Comparison of ENCODE assay signal across 18 cellular contexts in the genomic region with DNA sequence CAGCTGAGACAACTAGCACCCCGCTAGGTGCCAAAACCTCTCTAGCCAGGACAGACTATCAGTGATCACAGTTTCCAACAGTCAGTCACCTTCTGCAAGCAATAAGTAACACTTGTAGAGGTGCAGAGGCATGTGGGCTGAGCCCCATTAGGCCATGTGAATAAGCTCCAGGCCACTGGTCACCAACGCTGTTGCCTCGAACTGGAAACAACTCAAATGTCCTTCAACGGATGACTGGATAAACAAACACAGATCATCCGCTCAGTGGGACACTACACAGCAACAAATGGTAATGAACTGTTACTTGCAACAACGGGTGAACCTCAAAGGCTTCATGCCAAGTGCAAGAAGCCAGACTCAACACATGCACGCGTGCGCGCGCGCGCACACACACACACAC. TPM values are rescaled to one million over a fixed set of nuclear protein-coding genes. Genes with fewer than 3 reads are reported as not detected.
DNase-seq lines count a peak whose midpoint lies in the region; ATAC-seq and TF ChIP-seq lines count a peak whose summit lies in the region.
"Had no signal": no experiment of that assay in that cellular context is flagged by ENCODE, and none has a peak within 500 bp of the region (broad histone marks: within the 10 kb centered on the region; RNA-seq: fewer than 3 reads in every experiment).

No MANE protein-coding gene starts in this region.

- H3K9me3 ChIP-seq in IMR-90 (ENCODE audit: control insufficient read depth, insufficient read depth, low read length) (no peaks in the 10 kb centered on the region), psoas muscle (no peaks in the 10 kb centered on the region)
- H3K9me3 ChIP-seq: colonic mucosa, left lung, mucosa of descending colon, SK-N-SH had no signal

- H3K4me1 ChIP-seq in IMR-90 (ENCODE audit: control insufficient read depth, insufficient read depth, low read length) (peaks cover 5% of the 10 kb centered on the region), psoas muscle (peaks cover 8% of the 10 kb centered on the region)

- peaks cover 27% of the 10 kb centered on the region for H4K20me1 ChIP-seq in IMR-90 (ENCODE audit: insufficient read depth, low read length)

- no TSS peak for BruUV-seq in IMR-90 (replicated peaks; lab: Mats Ljungman, UMichigan)

- ATAC-seq in IMR-90 (ENCODE audit: low read depth) (no peak), left lobe of liver (peak; percentile 9), psoas muscle (no peak), GM18511 (IDR thresholded peaks at IDR 0.05; ENCODE audit: unreplicated experiment) (no peak)
- ATAC-seq: mucosa of descending colon, Panc1 had no signal

- H3K4me3 ChIP-seq in IMR-90 (ENCODE audit: insufficient read depth, low read depth, low read length) (no peak overlapping the region), choroid plexus epithelial cell (ENCODE audit: low read depth, low read length) (no peak overlapping the region), psoas muscle (no peak overlapping the region)
- H3K4me3 ChIP-seq: colonic mucosa, left lung, mucosa of descending colon had no signal

- H4K8ac ChIP-seq in IMR-90 (ENCODE audit: low read depth in 2 of 2, low read length in 2 of 2), result no peak overlapping the region

- H2AK5ac ChIP-seq in IMR-90 (ENCODE audit: low read depth, low read length), result peak overlapping the region; percentile 24; the same call in 1 of the 2 replicates

- intact Hi-C loops in IMR-90 (cut with micrococcal nuclease), result loop anchor here (5.0 kb wide), 1 partner anchor 36 kb away; the partner anchor contains the start of gene ZC3H4
- intact Hi-C loops in psoas muscle (cut with DNase I), result no loop called here
- intact Hi-C loops in posterior vena cava (cut with DNase I), result loop anchor here in 1 of 2 donors (5.0 kb wide), 1 partner anchor 51 kb away; no protein-coding TSS in a partner anchor

- peaks cover 53% of the 10 kb centered on the region for H3K36me3 ChIP-seq in IMR-90 (ENCODE audit: control insufficient read depth, insufficient read depth, low read length)
- H3K36me3 ChIP-seq in psoas muscle (ENCODE audit: insufficient read depth in 1 of 2, low read depth in 1 of 2), result peaks cover 0 to 95% of the 10 kb centered on the region in 2 donors

- WGBS in IMR-90 (ENCODE audit: extremely low coverage in 2 of 2, insufficient read length in 1 of 2), 2 experiments, result 24% methylated on average over 4 of the region's 13 CpGs; no CpG with 5 or more reads in 1 of the 2 experiments
- 71 to 78% (median 74%) methylated on average over 13 of the region's 13 CpGs for WGBS in psoas muscle, 3 donors

- no peak overlapping the region for H3K18ac ChIP-seq in IMR-90 (ENCODE audit: low read depth, low read length)

- H2BK5ac ChIP-seq in IMR-90 (ENCODE audit: low read depth, low read length, poor library complexity, severe bottlenecking), result no peak overlapping the region

- no peak overlapping the region for H3K4ac ChIP-seq in IMR-90 (ENCODE audit: low read depth, low read length)

- no peak overlapping the region for H2BK120ac ChIP-seq in IMR-90 (ENCODE audit: low read depth, low read length)

- H3K23ac ChIP-seq in IMR-90 (ENCODE audit: low read depth, low read length), result peak overlapping the region; percentile 33; the same call in 1 of the 2 replicates

- no peak for TF ChIP-seq POLR2A in IMR-90 (IDR thresholded peaks at IDR 0.05; ENCODE audit: low read depth, low read length)

- no peak for TF ChIP-seq RAD21 in IMR-90 (IDR thresholded peaks at IDR 0.05; ENCODE audit: low read length)

- H2AK9ac ChIP-seq in IMR-90 (replicated peaks; ENCODE audit: low read depth, low read length, poor library complexity), result peak overlapping the region; percentile 73

- POLR2A ChIA-PET in IMR-90 (lab: Charles Lee; ENCODE audit: unreplicated experiment), result interaction anchor here (0.6 kb wide), 1 partner anchor 15 kb away, joined by 14 read pairs; no protein-coding TSS in a partner anchor

- H3K14ac ChIP-seq in IMR-90 (replicated peaks; ENCODE audit: low read depth, low read length), result 0 out of 2 replicates have a peak overlapping the region, but pooled peaks have one; percentile 3

- H4K91ac ChIP-seq in IMR-90 (ENCODE audit: insufficient read depth, low read depth, low read length), result no peak overlapping the region

- H3K27me3 ChIP-seq in IMR-90 (ENCODE audit: control insufficient read depth, insufficient read depth, low read length) (no peaks in the 10 kb centered on the region), psoas muscle (ENCODE audit: insufficient read depth in 3 of 3, low read length in 2 of 3) (no peaks in the 10 kb centered on the region)
- H3K27me3 ChIP-seq: colonic mucosa, left lung had no signal

- H2BK20ac ChIP-seq in IMR-90 (ENCODE audit: low read depth, low read length), result no peak overlapping the region

- in situ Hi-C loops in IMR-90 (cut with MboI; ENCODE audit: low sequenced_read_pairs), result no loop called here

- no peak overlapping the region for H3K27ac ChIP-seq in IMR-90 (ENCODE audit: insufficient read depth, low read length)
- no peak overlapping the region for H3K27ac ChIP-seq in psoas muscle
- H3K27ac ChIP-seq: colonic mucosa had no signal

- DNase-seq in COLO668 (lab: John Stamatoyannopoulos, UW; ENCODE audit: unreplicated experiment), result peak; percentile 12
- DNase-seq in IMR-90, result peak; percentile 16
- DNase-seq in choroid plexus epithelial cell (ENCODE audit: low read depth), result peak; percentile 43
- no peak for DNase-seq in left lobe of liver (ENCODE audit: low spot score)
- DNase-seq in psoas muscle, result no peak
- no peak for DNase-seq in posterior vena cava (ENCODE audit: low spot score)
- DNase-seq: activated B cell treated with CpG ODN at 0.5 μM for 24 hours; activated CD4-positive, alpha-beta memory T cell treated with anti-CD3 and anti-CD28 coated beads for 36 hours; activated naive CD4-positive, alpha-beta T cell treated with Interleukin-2 at 50 U/mL for 16 hours; anterior cingulate cortex; Calu3; colonic mucosa; NCI-H82; SK-N-SH had no signal

- peaks cover 14 to 50% of the 10 kb centered on the region in 2 experiments; a peak in 3 of 4 replicates for H3K79me1 ChIP-seq in IMR-90 (ENCODE audit: low read depth in 1 of 2, low read length in 2 of 2)

- no peak for TF ChIP-seq CTCF in IMR-90 (conservative IDR thresholded peaks at IDR 0.05; ENCODE audit: low read depth, low read length)
- TF ChIP-seq CTCF in choroid plexus epithelial cell (conservative IDR thresholded peaks at IDR 0.05; ENCODE audit: low read depth, low read length), result no peak
- TF ChIP-seq CTCF in psoas muscle (IDR thresholded peaks at IDR 0.05), result no peak

- no peak overlapping the region for H3K56ac ChIP-seq in IMR-90 (ENCODE audit: extremely low read depth, insufficient read depth, low read length)

- CTCF ChIA-PET in IMR-90 (lab: Yijun Ruan, JAX), result no interaction called here

- peaks cover 8% of the 10 kb centered on the region; the same call in 1 of the 2 replicates for H3K9me1 ChIP-seq in IMR-90 (ENCODE audit: insufficient read depth, low read length)

- dilution Hi-C loops in IMR-90 (cut with HindIII; ENCODE audit: low sequenced_read_pairs, unreplicated experiment), result no loop called here

- H3K9ac ChIP-seq in IMR-90 (ENCODE audit: low read depth, low read length), result no peak overlapping the region
- H3K9ac ChIP-seq: SK-N-SH had no signal

- H4K5ac ChIP-seq in IMR-90 (ENCODE audit: low read depth, low read length), result no peak overlapping the region

- H3K4me2 ChIP-seq in IMR-90 (ENCODE audit: low read depth, low read length), result no peak overlapping the region
- H3K4me2 ChIP-seq: SK-N-SH had no signal

- no peak overlapping the region for H2AFZ ChIP-seq in IMR-90 (replicated peaks; ENCODE audit: low read length, poor library complexity)

- H2BK15ac ChIP-seq in IMR-90 (ENCODE audit: low read depth, low read length), result no peak overlapping the region

TF ChIP-seq in IMR-90, 13 proteins besides CTCF, POLR2A, EP300 and RAD21 (continues in another document):
- TF ChIP-seq BHLHE40 (IDR thresholded peaks at IDR 0.05; ENCODE audit: low read depth, low read length) (no peak), MAZ (IDR thresholded peaks at IDR 0.05; ENCODE audit: borderline replicate concordance, low read depth, low read length) (no peak)

RNA-seq across cellular contexts. Expression of gene TMEM160, which starts 27.5 kb away (rescaled TPM):
- total RNA-seq in IMR-90 (2012; rRNA removed) (9.2 and 10.6 TPM in 2 replicates), left lobe of liver (19.2 TPM), psoas muscle (10 to 100 TPM; 19.7 to 31.4 (median 25.4) TPM), posterior vena cava (10 to 100 TPM; 23.8 to 25.2 TPM)
- polyA plus RNA-seq in IMR-90 (2012; rRNA removed) (25.7 and 48.9 TPM in 2 replicates), psoas muscle (10 to 100 TPM in 1 of 3 donors, 1 to 10 TPM in 2; 5.9 to 44.1 (median 7.3) TPM)
- polyA plus RNA-seq in IMR-90 (2012; cell fraction: cytosol; rRNA removed), result 61.5 and 62.1 TPM in 2 replicates
- 7.7 and 30.6 TPM in 2 replicates for polyA plus RNA-seq in IMR-90 (2012; cell fraction: nucleus; rRNA removed; ENCODE audit: low replicate concordance)

RNA-seq across cellular contexts. Expression of gene ZC3H4, which starts 37.6 kb away (rescaled TPM):
- total RNA-seq in IMR-90 (2012; rRNA removed) (3.9 and 5.3 TPM in 2 replicates), left lobe of liver (18.5 TPM), psoas muscle (10 to 100 TPM; 24.3 to 35.8 (median 28.5) TPM), posterior vena cava (10 to 100 TPM; 33.6 to 39.5 TPM)
- polyA plus RNA-seq in IMR-90 (2012; rRNA removed) (8.9 and 9.3 TPM in 2 replicates), psoas muscle (10 to 100 TPM in 1 of 3 donors, 1 to 10 TPM in 2; 4.4 to 15.2 (median 5.1) TPM)
- polyA plus RNA-seq in IMR-90 (2012; cell fraction: cytosol; rRNA removed), result 5.1 and 5.9 TPM in 2 replicates
- polyA plus RNA-seq in IMR-90 (2012; cell fraction: nucleus; rRNA removed; ENCODE audit: low replicate concordance), result 8.7 and 14.9 TPM in 2 replicates

RNA-seq across cellular contexts. Expression of gene SAE1, which starts 54.7 kb away (rescaled TPM):
- total RNA-seq in IMR-90 (2012; rRNA removed) (184 and 192 TPM in 2 replicates), left lobe of liver (22.0 TPM), psoas muscle (10 to 100 TPM; 37.8 to 55.8 (median 41.5) TPM), posterior vena cava (10 to 100 TPM; 55.9 to 57.4 TPM)
- polyA plus RNA-seq in IMR-90 (2012; rRNA removed) (137 and 165 TPM in 2 replicates), psoas muscle (10 to 100 TPM; 30.7 to 63.4 (median 62.0) TPM)
- 96.8 and 106 TPM in 2 replicates for polyA plus RNA-seq in IMR-90 (2012; cell fraction: cytosol; rRNA removed)
- 45.0 and 63.3 TPM in 2 replicates for polyA plus RNA-seq in IMR-90 (2012; cell fraction: nucleus; rRNA removed; ENCODE audit: low replicate concordance)

RNA-seq across cellular contexts. Expression of gene NPAS1, which starts 56.3 kb away (rescaled TPM):
- total RNA-seq in IMR-90 (2012; rRNA removed) (0.36 and 0.56 TPM in 2 replicates), left lobe of liver (0.08 TPM), psoas muscle (under 1 TPM in 2 of 4 donors, not detected in 2; 0.18 to 0.23 TPM), posterior vena cava (under 1 TPM; 0.38 to 0.74 TPM)
- polyA plus RNA-seq in IMR-90 (2012; rRNA removed) (5.7 and 7.4 TPM in 2 replicates), psoas muscle (under 1 TPM in 2 of 3 donors, not detected in 1; 0.04 to 0.18 TPM)
- polyA plus RNA-seq in IMR-90 (2012; cell fraction: cytosol; rRNA removed), result 6.7 and 7.2 TPM in 2 replicates
- polyA plus RNA-seq in IMR-90 (2012; cell fraction: nucleus; rRNA removed; ENCODE audit: low replicate concordance), result 6.1 and 23.6 TPM in 2 replicates
- total RNA-seq: activated CD4-positive, alpha-beta memory T cell treated with anti-CD3 and anti-CD28 coated beads for 36 hours had no signal

Comparison
In these comparisons a context has a peak if more than half of its experiments do, and no peak if none do; other contexts are left out.
1. DNase-seq: peak in COLO668 (single experiment), IMR-90 (single experiment) and choroid plexus epithelial cell (single experiment); none in left lobe of liver (single experiment), psoas muscle (0 of 2) and posterior vena cava (single experiment).